1 cellular context compared by ENCODE assay signal in the genomic region with DNA sequence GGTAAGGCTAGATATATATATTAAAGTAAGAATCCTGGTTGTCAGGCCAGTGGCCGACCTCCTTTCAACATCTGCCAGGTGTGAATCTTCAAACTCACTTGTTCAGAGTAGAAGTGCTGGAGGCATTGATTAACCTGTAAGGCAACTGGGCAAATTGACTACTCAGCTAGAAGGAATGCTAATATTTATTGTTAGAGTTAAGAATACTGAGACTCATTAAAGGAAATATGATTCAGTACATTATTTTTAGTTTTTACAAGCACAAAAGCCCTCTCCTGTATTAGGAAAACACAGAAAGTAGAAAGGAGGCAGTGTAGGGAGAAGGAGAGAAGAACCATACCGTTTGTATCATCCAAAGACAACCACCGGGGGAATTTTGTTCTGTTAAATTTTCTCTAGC.
TF ChIP-seq lines count a peak whose summit lies in the region.

No MANE protein-coding gene starts in this region.

TF ChIP-seq in IMR-90, 13 proteins besides CTCF, POLR2A, EP300 and RAD21:
- TF ChIP-seq CEBPB (IDR thresholded peaks at IDR 0.05; ENCODE audit: low read depth, low read length) (no peak), MXI1 (IDR thresholded peaks at IDR 0.05; ENCODE audit: borderline replicate concordance, low read depth, low read length) (no peak), RCOR1 (IDR thresholded peaks at IDR 0.05; ENCODE audit: insufficient replicate concordance, low read length) (no peak), FOS (IDR thresholded peaks at IDR 0.05; ENCODE audit: low read depth, low read length) (no peak), RFX5 (IDR thresholded peaks at IDR 0.05; ENCODE audit: low read depth, low read length) (no peak), SMC3 (IDR thresholded peaks at IDR 0.05; ENCODE audit: low read depth, low read length) (no peak), MAFK (IDR thresholded peaks at IDR 0.05; ENCODE audit: low read depth, low read length) (no peak), NFE2L2 (IDR thresholded peaks at IDR 0.05; ENCODE audit: low read depth, low read length) (no peak)
- TF ChIP-seq, protein P1, sequence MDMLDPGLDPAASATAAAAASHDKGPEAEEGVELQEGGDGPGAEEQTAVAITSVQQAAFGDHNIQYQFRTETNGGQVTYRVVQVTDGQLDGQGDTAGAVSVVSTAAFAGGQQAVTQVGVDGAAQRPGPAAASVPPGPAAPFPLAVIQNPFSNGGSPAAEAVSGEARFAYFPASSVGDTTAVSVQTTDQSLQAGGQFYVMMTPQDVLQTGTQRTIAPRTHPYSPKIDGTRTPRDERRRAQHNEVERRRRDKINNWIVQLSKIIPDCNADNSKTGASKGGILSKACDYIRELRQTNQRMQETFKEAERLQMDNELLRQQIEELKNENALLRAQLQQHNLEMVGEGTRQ (IDR thresholded peaks at IDR 0.05; ENCODE audit: low read depth, low read length): no peak
- TF ChIP-seq, protein P2, sequence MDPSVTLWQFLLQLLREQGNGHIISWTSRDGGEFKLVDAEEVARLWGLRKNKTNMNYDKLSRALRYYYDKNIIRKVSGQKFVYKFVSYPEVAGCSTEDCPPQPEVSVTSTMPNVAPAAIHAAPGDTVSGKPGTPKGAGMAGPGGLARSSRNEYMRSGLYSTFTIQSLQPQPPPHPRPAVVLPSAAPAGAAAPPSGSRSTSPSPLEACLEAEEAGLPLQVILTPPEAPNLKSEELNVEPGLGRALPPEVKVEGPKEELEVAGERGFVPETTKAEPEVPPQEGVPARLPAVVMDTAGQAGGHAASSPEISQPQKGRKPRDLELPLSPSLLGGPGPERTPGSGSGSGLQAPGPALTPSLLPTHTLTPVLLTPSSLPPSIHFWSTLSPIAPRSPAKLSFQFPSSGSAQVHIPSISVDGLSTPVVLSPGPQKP (IDR thresholded peaks at IDR 0.05; ENCODE audit: borderline replicate concordance, low read depth, low read length): no peak
